Comparison of ENCODE assay signal across 8 cellular contexts in the genomic region with DNA sequence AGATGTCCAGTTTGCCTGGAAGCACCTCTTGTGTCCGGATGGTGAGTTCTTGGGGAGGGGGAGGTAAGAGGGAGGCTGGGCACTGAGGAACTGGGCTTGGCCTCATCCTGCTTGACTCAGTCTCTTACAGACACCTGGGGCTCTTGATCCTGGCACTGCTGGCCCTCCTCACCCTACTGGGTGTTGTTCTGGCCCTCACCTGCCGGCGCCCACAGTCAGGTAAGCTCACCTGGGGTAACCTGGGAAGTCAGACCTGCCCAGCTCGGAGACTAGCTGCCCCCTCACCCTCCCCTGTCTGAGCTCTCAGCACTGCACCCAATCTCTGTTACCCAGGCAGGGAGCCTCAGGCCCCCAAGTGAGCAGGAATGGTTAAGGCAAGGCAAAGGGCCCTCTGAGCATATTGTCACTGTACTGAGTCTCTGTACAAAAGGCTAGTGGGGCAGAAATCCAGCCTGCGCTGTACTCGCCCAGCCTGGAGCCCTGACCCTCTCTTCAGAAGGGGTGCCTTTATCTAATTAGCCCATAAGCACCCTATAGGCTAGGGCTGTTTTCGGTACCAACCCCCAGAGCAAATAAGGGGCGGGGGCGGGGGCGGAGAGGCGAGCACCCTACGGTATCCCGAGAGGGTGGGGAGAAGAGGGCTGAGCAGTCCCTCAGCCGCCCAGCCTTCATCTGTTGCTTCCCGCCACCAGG. TPM values are rescaled to one million over a fixed set of nuclear protein-coding genes. Genes with fewer than 3 reads are reported as not detected.
DNase-seq lines count a peak whose midpoint lies in the region; ATAC-seq and TF ChIP-seq lines count a peak whose summit lies in the region.

No MANE protein-coding gene starts in this region.

- no peak overlapping the region for H3K27ac ChIP-seq in OCI-LY3 (ENCODE audit: low read length)
- peak overlapping the region; percentile 91 for H3K27ac ChIP-seq in hepatocyte
- no peak overlapping the region for H3K27ac ChIP-seq in foreskin keratinocyte

- H3K79me2 ChIP-seq in OCI-LY3 (ENCODE audit: low read length) = no peaks in the 10 kb centered on the region
- peaks cover 12% of the 10 kb centered on the region for H3K79me2 ChIP-seq in hepatocyte

- peaks cover 18 to 31% of the 10 kb centered on the region in 2 donors for H3K27me3 Mint-ChIP-seq in stimulated activated naive B cell treated with anti-CD40 and anti-IgM and Interleukin-4, amounts not matched to agents 10 μg/mL and 1 μg/mL and 100 μg/mL, for 72 hours

- H3K36me3 ChIP-seq in OCI-LY3 (replicated peaks; ENCODE audit: low read depth, low read length) (no peaks in the 10 kb centered on the region), hepatocyte (replicated peaks; ENCODE audit: insufficient read depth, low read depth) (no peaks in the 10 kb centered on the region)

- H3K9ac ChIP-seq in OCI-LY3 (ENCODE audit: low read length) = peak overlapping the region; percentile 71

- peaks cover 14 to 26% of the 10 kb centered on the region in 2 donors for H3K4me1 Mint-ChIP-seq in stimulated activated naive B cell treated with anti-CD40 and anti-IgM and Interleukin-4, amounts not matched to agents 10 μg/mL and 1 μg/mL and 100 μg/mL, for 72 hours

- H3K9me2 ChIP-seq in hepatocyte (replicated peaks; ENCODE audit: insufficient read depth) = no peaks in the 10 kb centered on the region

- H4K20me1 ChIP-seq in OCI-LY3 (ENCODE audit: insufficient read depth, low read length) = no peaks in the 10 kb centered on the region
- H4K20me1 ChIP-seq in hepatocyte (ENCODE audit: insufficient read depth, poor library complexity, severe bottlenecking) = no peaks in the 10 kb centered on the region

- H3K4me1 ChIP-seq in OCI-LY3 (ENCODE audit: low read length) (peaks cover 18% of the 10 kb centered on the region), hepatocyte (ENCODE audit: insufficient read depth) (peaks cover 45% of the 10 kb centered on the region), foreskin keratinocyte (peaks cover 8% of the 10 kb centered on the region)

- no peaks in the 10 kb centered on the region for H3K9me3 ChIP-seq in OCI-LY3 (ENCODE audit: insufficient read depth, low read length)
- no peaks in the 10 kb centered on the region for H3K9me3 ChIP-seq in hepatocyte (ENCODE audit: low read depth)

- H3K27me3 ChIP-seq in OCI-LY3 (ENCODE audit: low read depth, low read length) = no peaks in the 10 kb centered on the region
- H3K27me3 ChIP-seq in hepatocyte = no peaks in the 10 kb centered on the region
- no peaks in the 10 kb centered on the region for H3K27me3 ChIP-seq in foreskin keratinocyte

- H3K9me3 Mint-ChIP-seq in stimulated activated naive B cell treated with anti-CD40 and anti-IgM and Interleukin-4, amounts not matched to agents 10 μg/mL and 1 μg/mL and 100 μg/mL, for 72 hours = no peaks in the 10 kb centered on the region

- ATAC-seq in stimulated activated naive B cell treated with anti-CD40 and anti-IgM and Interleukin-4, amounts not matched to agents 10 μg/mL and 1 μg/mL and 100 μg/mL, for 72 hours (replicated peaks) = peak; percentile 10 to 17
- ATAC-seq in foreskin keratinocyte = no peak

- H3K4me3 ChIP-seq in OCI-LY3 (ENCODE audit: low read length) (peak overlapping the region; percentile 87), hepatocyte (no peak overlapping the region)

- no peak overlapping the region for H3K27ac Mint-ChIP-seq in stimulated activated naive B cell treated with anti-CD40 and anti-IgM and Interleukin-4, amounts not matched to agents 10 μg/mL and 1 μg/mL and 100 μg/mL, for 72 hours

- H3K4me2 ChIP-seq in OCI-LY3 (ENCODE audit: low read length) (peak overlapping the region; percentile 98), hepatocyte (peak overlapping the region; percentile 94)

- TF ChIP-seq CTCF in OCI-LY3 (IDR thresholded peaks at IDR 0.05; ENCODE audit: low read depth, low read length) = no peak
- no peak for TF ChIP-seq CTCF in hepatocyte (IDR thresholded peaks at IDR 0.05; ENCODE audit: poor library complexity)
- TF ChIP-seq CTCF in foreskin keratinocyte (conservative IDR thresholded peaks at IDR 0.05) = no peak

- 59% methylated on average over 9 of the region's 15 CpGs for WGBS in hepatocyte (ENCODE audit: low lambda C conversion rate, missing lambda C conversion rate)

- DNase-seq in NCI-H510A treated with DMSO at 0.1 percent for 48 hours (lab: John Stamatoyannopoulos, UW) (peak; percentile 22), NCI-H510A (lab: John Stamatoyannopoulos, UW) (no peak), hepatocyte (ENCODE audit: low spot score) (no peak), foreskin keratinocyte (no peak), cerebellar cortex (ENCODE audit: low spot score) (no peak)
- DNase-seq in stimulated activated naive B cell treated with anti-CD40 and anti-IgM and Interleukin-4, amounts not matched to agents 10 μg/mL and 1 μg/mL and 100 μg/mL, for 72 hours = no peak
- no peak for DNase-seq in stimulated activated CD4-positive, alpha-beta T cell treated with anti-CD3 and anti-CD28 coated beads, Interleukin-4, amount 100 ng/mL, for 1 hour

- H2AFZ ChIP-seq in OCI-LY3 (ENCODE audit: low read depth, low read length) (peak overlapping the region; percentile 84), hepatocyte (peak overlapping the region; percentile 31)

- peaks cover 3 to 5% of the 10 kb centered on the region in 2 donors for H3K36me3 Mint-ChIP-seq in stimulated activated naive B cell treated with anti-CD40 and anti-IgM and Interleukin-4, amounts not matched to agents 10 μg/mL and 1 μg/mL and 100 μg/mL, for 72 hours

- H3K4me3 Mint-ChIP-seq in stimulated activated naive B cell treated with anti-CD40 and anti-IgM and Interleukin-4, amounts not matched to agents 10 μg/mL and 1 μg/mL and 100 μg/mL, for 72 hours = peak overlapping the region; percentile 66 to 82

RNA-seq across cellular contexts. Expression of a gene that starts 2.2 kb away (rescaled TPM):
- 27.3 and 39.4 TPM in 2 replicates for total RNA-seq in hepatocyte
- polyA plus RNA-seq in hepatocyte = 47.8 and 48.5 TPM in 2 replicates
- total RNA-seq in foreskin keratinocyte = 22.4 and 25.9 TPM in 2 replicates
- polyA plus RNA-seq in foreskin keratinocyte = 19.5 and 21.8 TPM in 2 replicates

RNA-seq across cellular contexts. Expression of a gene that starts 12.1 kb away (rescaled TPM):
- total RNA-seq in hepatocyte = 9.1 and 10.2 TPM in 2 replicates
- 6.3 and 6.8 TPM in 2 replicates for polyA plus RNA-seq in hepatocyte
- 11.4 and 12.8 TPM in 2 replicates for total RNA-seq in foreskin keratinocyte
- 8.1 and 9.9 TPM in 2 replicates for polyA plus RNA-seq in foreskin keratinocyte

RNA-seq across cellular contexts. Expression of a gene that starts 18.9 kb away (rescaled TPM):
- total RNA-seq in hepatocyte (40.5 and 43.9 TPM in 2 replicates), foreskin keratinocyte (7.9 and 11.3 TPM in 2 replicates)
- polyA plus RNA-seq in hepatocyte (82.9 and 83.6 TPM in 2 replicates), foreskin keratinocyte (8.5 and 12.5 TPM in 2 replicates)

RNA-seq across cellular contexts. Expression of a gene that starts 24.3 kb away (rescaled TPM):
- 61.4 and 73.8 TPM in 2 replicates for total RNA-seq in hepatocyte
- polyA plus RNA-seq in hepatocyte = 70.2 and 83.5 TPM in 2 replicates
- 27.8 and 34.2 TPM in 2 replicates for total RNA-seq in foreskin keratinocyte
- 48.2 and 56.5 TPM in 2 replicates for polyA plus RNA-seq in foreskin keratinocyte

RNA-seq across cellular contexts. Expression of a gene that starts 34.7 kb away (rescaled TPM):
- total RNA-seq in hepatocyte = 16.6 and 20.4 TPM in 2 replicates
- 28.7 and 37.3 TPM in 2 replicates for polyA plus RNA-seq in hepatocyte
- 0.14 TPM in 1 of 2 replicates, not detected in the other for total RNA-seq in foreskin keratinocyte
- polyA plus RNA-seq in foreskin keratinocyte = 0.07 and 0.08 TPM in 2 replicates
